Comparison of ENCODE assay signal across 10 cellular contexts in the genomic region with DNA sequence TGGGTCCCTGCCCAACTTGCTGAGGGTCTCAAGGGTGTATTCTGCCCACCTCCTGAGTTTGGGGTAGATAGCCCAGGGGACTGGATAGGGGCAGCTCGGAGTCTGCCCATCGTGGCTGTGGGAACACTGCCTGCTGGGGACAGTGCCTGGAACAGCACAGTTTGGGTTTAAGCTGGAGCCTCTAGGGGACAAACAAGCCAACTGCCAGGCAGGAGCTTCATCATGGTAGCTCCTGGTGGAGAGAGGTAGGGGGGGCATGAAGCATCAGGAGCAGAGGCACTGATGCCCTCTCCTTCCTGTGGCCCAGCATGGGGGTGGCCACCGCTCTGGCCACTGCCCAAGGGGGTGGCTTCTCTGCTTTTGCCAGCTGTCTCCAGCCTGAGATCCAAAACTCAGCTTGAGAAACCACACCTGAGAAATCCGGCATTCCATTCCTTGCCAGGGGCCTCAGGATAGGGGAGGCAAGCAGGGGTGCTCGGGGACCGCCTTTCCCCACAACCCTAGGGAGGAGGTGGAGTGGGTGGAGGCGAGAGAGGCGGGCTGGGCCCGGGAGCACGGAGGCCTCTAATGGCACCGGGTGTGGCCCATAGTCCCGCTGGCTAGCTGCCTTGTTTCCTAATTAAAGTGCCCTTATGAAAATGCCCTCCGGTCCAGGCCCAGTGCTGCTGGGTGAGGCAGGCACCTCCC. TPM values are rescaled to one million over a fixed set of nuclear protein-coding genes. Genes with fewer than 3 reads are reported as not detected.
DNase-seq lines count a peak whose midpoint lies in the region; ATAC-seq, FAIRE-seq and TF ChIP-seq lines count a peak whose summit lies in the region.
"Had no signal": no experiment of that assay in that cellular context is flagged by ENCODE, and none has a peak within 500 bp of the region (broad histone marks: within the 10 kb centered on the region; RNA-seq: fewer than 3 reads in every experiment).

No MANE protein-coding gene starts in this region.

- peaks cover 12 to 33% of the 10 kb centered on the region in 2 donors for H3K4me1 ChIP-seq in thoracic aorta (ENCODE audit: control insufficient read depth in 1 of 2, low read depth in 2 of 2)

- TF ChIP-seq CTCF in cardiac fibroblast (IDR thresholded peaks at IDR 0.05; ENCODE audit: low read depth, low read length) (peak; percentile 1), thoracic aorta (IDR thresholded peaks at IDR 0.05) (no peak)

- DNase-seq in NCI-H69 (lab: John Stamatoyannopoulos, UW): peak; percentile 69
- DNase-seq in cardiac fibroblast (ENCODE audit: low read depth in 2 of 2): peak in 1 of 2 donors; percentile 25
- DNase-seq in left colon: peak; percentile 80
- DNase-seq in thoracic aorta (ENCODE audit: low spot score): no peak
- no peak for DNase-seq in stimulated activated naive CD8-positive, alpha-beta T cell treated with anti-CD3 and anti-CD28 coated beads, Interleukin-15, Interleukin-2, amounts not matched to agents 100 U/mL and 50 U/mL, for 24 hours
- no peak for DNase-seq in GM19239 (ENCODE audit: insufficient read length, low spot score)
- DNase-seq in activated T-cell treated with anti-CD3 and anti-CD28 coated beads, Interleukin-2, amount 50 U/mL, for 1 hour: no peak
- DNase-seq: activated CD4-positive, alpha-beta memory T cell treated with anti-CD3 and anti-CD28 coated beads for 36 hours; activated naive CD8-positive, alpha-beta T cell treated with anti-CD3 and anti-CD28 coated beads, Interleukin-2, amount 10 ng/mL, durations not matched to agents 7 days and 5 days had no signal

- H3K9me3 ChIP-seq in thoracic aorta: no peaks in the 10 kb centered on the region

- H3K27me3 ChIP-seq in thoracic aorta (replicated peaks; ENCODE audit: insufficient read depth): no peaks in the 10 kb centered on the region

- H3K4me3 ChIP-seq in cardiac fibroblast (replicated peaks in 1 of 2; ENCODE audit: low read depth in 2 of 2, low read length in 2 of 2) (peak overlapping the region in 1 of 2 donors; percentile 15), thoracic aorta (no peak overlapping the region)

- FAIRE-seq in GM19239 (lab: Jason Lieb, UNC): no peak

- peak overlapping the region; percentile 18 to 48 for H3K27ac ChIP-seq in thoracic aorta

- ATAC-seq in left colon (peak; percentile 60), thoracic aorta (ENCODE audit: insufficient number of reproducible peaks, low FRiP score, low read depth) (no peak), HG02870 (IDR thresholded peaks at IDR 0.05; ENCODE audit: unreplicated experiment) (no peak)
- no peak for ATAC-seq in stimulated activated naive CD8-positive, alpha-beta T cell treated with anti-CD3 and anti-CD28 coated beads, Interleukin-15, Interleukin-2, amounts not matched to agents 100 U/mL and 50 U/mL, for 24 hours

- H3K36me3 ChIP-seq in thoracic aorta: no peaks in the 10 kb centered on the region

- intact Hi-C loops in left colon (cut with DNase I, micrococcal nuclease): loop anchor here in 1 of 2 donors (10.0 kb wide), 1 partner anchor 45 kb away; the partner anchor contains the start of gene UNC5B

RNA-seq across cellular contexts. Expression of gene UNC5B, which starts 47.6 kb away (rescaled TPM):
- total RNA-seq in left colon: 10 to 100 TPM; 19.4 to 32.4 TPM
- total RNA-seq in thoracic aorta: 10 to 100 TPM; 18.3 to 24.2 TPM

RNA-seq across cellular contexts. Expression of gene SLC29A3, which starts 59.1 kb away (rescaled TPM):
- total RNA-seq in left colon: 1 to 10 TPM; 4.1 to 6.7 TPM
- 1 to 10 TPM; 3.2 to 5.9 TPM for total RNA-seq in thoracic aorta

Comparison
In these comparisons a context has a peak if more than half of its experiments do, and no peak if none do; other contexts are left out.
1. DNase-seq: peak in NCI-H69 (single experiment) and left colon (2 of 2); none in thoracic aorta (single experiment), stimulated activated naive CD8-positive, alpha-beta T cell treated with anti-CD3 and anti-CD28 coated beads, Interleukin-15, Interleukin-2, amounts not matched to agents 100 U/mL and 50 U/mL, for 24 hours (single experiment), GM19239 (single experiment) and activated T-cell treated with anti-CD3 and anti-CD28 coated beads, Interleukin-2, amount 50 U/mL, for 1 hour (single experiment).